ENCODE assay signal across 27 cellular contexts in the genomic region with DNA sequence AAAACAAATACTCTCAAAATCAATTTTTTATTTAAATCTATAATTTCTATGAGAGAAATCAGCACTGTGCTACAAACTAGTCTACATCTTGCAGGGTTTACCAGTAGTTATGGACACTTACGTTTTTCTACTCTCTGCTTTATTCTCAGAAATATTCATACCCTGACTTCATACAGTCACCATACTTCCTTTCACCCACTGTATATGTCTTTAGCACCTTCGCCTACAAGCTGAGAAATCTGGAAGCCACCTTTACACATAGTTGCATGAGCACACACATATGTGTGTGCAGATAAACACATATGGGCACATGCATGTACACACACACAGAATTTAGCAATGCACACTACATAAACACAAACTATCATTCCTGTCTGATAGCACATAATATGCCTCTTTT.
"Had no signal": no experiment of that assay in that cellular context is flagged by ENCODE, and none has a peak within 500 bp of the region (broad histone marks: within the 10 kb centered on the region; RNA-seq: fewer than 3 reads in every experiment).

No MANE protein-coding gene starts in this region.

- H3K9me3 Mint-ChIP-seq: activated CD4-positive, alpha-beta memory T cell treated with anti-CD3 and anti-CD28 coated beads for 36 hours; activated CD4-positive, alpha-beta T cell treated with anti-CD3 and anti-CD28 coated beads, Interleukin-2, amount 10 ng/mL, durations not matched to agents 24 days and 14 days; activated T-cell treated with anti-CD3 and anti-CD28 coated beads, Interleukin-2, amount 50 U/mL, for 4 hours; activated T-helper 17 cell treated with anti-CD3 and anti-CD28 coated beads, Interleukin-2, amount 50 U/mL, for 72 hours; central memory CD8-positive, alpha-beta T cell; dendritic cell treated with granulocyte-macrophage colony-stimulating factor and Interleukin-4, amounts not matched to agents 40 ng/mL and 50 ng/mL, for 4 days; endodermal cell had no signal

- DNase-seq: activated CD4-positive, alpha-beta memory T cell treated with anti-CD3 and anti-CD28 coated beads for 36 hours; activated CD4-positive, alpha-beta T cell treated with anti-CD3 and anti-CD28 coated beads for 36 hours; activated CD4-positive, alpha-beta T cell treated with anti-CD3 and anti-CD28 coated beads, Interleukin-2, amount 10 ng/mL, durations not matched to agents 24 days and 14 days; activated CD4-positive, CD25-positive, alpha-beta regulatory T cell; activated CD4-positive, CD25-positive, alpha-beta regulatory T cell treated with anti-CD3 and anti-CD28 coated beads, Interleukin-2, amount 50 U/mL, for 72 hours; activated CD8-positive, alpha-beta memory T cell treated with anti-CD3 and anti-CD28 coated beads, Interleukin-2, amount 50 U/mL, for 48 hours; activated effector memory CD4-positive, alpha-beta T cell treated with Interleukin-2 at 50 U/mL for 16 hours; activated gamma-delta T cell treated with Interleukin-2 at 50 U/mL for 16 hours; activated naive CD4-positive, alpha-beta T cell treated with anti-CD3 and anti-CD28 coated beads, Interleukin-2, amount 50 U/mL, for 16 hours; activated naive CD4-positive, alpha-beta T cell treated with Interleukin-2 at 50 U/mL for 16 hours; activated T-cell treated with anti-CD3 and anti-CD28 coated beads for 4 hours; activated T-cell treated with anti-CD3 and anti-CD28 coated beads, Interleukin-2, amount 50 U/mL, for 4 hours; amniotic stem cell; anterior cingulate cortex; brain microvascular endothelial cell; dorsolateral prefrontal cortex; effector memory CD4-positive, alpha-beta T cell; endodermal cell; foreskin fibroblast; head of caudate nucleus; T-helper 2 cell had no signal

- H3K27me3 ChIP-seq: brain microvascular endothelial cell, dorsolateral prefrontal cortex had no signal

- H3K36me3 ChIP-seq: brain microvascular endothelial cell had no signal

- H3K4me1 Mint-ChIP-seq: activated CD4-positive, alpha-beta T cell treated with anti-CD3 and anti-CD28 coated beads for 36 hours; activated T-helper 17 cell treated with anti-CD3 and anti-CD28 coated beads, Interleukin-2, amount 50 U/mL, for 72 hours had no signal

- H3K4me3 Mint-ChIP-seq: activated CD4-positive, alpha-beta memory T cell treated with anti-CD3 and anti-CD28 coated beads for 36 hours; activated CD4-positive, alpha-beta T cell treated with anti-CD3 and anti-CD28 coated beads for 36 hours; activated CD4-positive, alpha-beta T cell treated with anti-CD3 and anti-CD28 coated beads, Interleukin-2, amount 10 ng/mL, durations not matched to agents 24 days and 14 days; activated naive CD8-positive, alpha-beta T cell; activated T-cell treated with anti-CD3 and anti-CD28 coated beads, Interleukin-2, amount 50 U/mL, for 4 hours; activated T-helper 17 cell treated with anti-CD3 and anti-CD28 coated beads, Interleukin-2, amount 50 U/mL, for 72 hours; central memory CD8-positive, alpha-beta T cell; dendritic cell treated with granulocyte-macrophage colony-stimulating factor and Interleukin-4, amounts not matched to agents 40 ng/mL and 50 ng/mL, for 4 days; endodermal cell had no signal

- H3K4me3 ChIP-seq: coronary artery, dorsolateral prefrontal cortex had no signal

- H3K27ac ChIP-seq: brain microvascular endothelial cell, coronary artery, dorsolateral prefrontal cortex had no signal

- H3K36me3 Mint-ChIP-seq: activated CD4-positive, alpha-beta memory T cell treated with anti-CD3 and anti-CD28 coated beads for 36 hours; activated naive CD8-positive, alpha-beta T cell had no signal

- H3K27me3 Mint-ChIP-seq: activated CD4-positive, alpha-beta memory T cell treated with anti-CD3 and anti-CD28 coated beads for 36 hours; activated CD4-positive, alpha-beta T cell treated with anti-CD3 and anti-CD28 coated beads for 36 hours; activated CD4-positive, alpha-beta T cell treated with anti-CD3 and anti-CD28 coated beads, Interleukin-2, amount 10 ng/mL, durations not matched to agents 24 days and 14 days; activated naive CD8-positive, alpha-beta T cell; activated T-helper 17 cell treated with anti-CD3 and anti-CD28 coated beads, Interleukin-2, amount 50 U/mL, for 72 hours; central memory CD8-positive, alpha-beta T cell; dendritic cell treated with granulocyte-macrophage colony-stimulating factor and Interleukin-4, amounts not matched to agents 40 ng/mL and 50 ng/mL, for 4 days had no signal

- H3K27ac Mint-ChIP-seq: activated CD4-positive, alpha-beta memory T cell treated with anti-CD3 and anti-CD28 coated beads for 36 hours; activated CD4-positive, alpha-beta T cell treated with anti-CD3 and anti-CD28 coated beads for 36 hours; activated CD4-positive, alpha-beta T cell treated with anti-CD3 and anti-CD28 coated beads, Interleukin-2, amount 10 ng/mL, durations not matched to agents 24 days and 14 days; activated naive CD8-positive, alpha-beta T cell; activated T-helper 17 cell treated with anti-CD3 and anti-CD28 coated beads, Interleukin-2, amount 50 U/mL, for 72 hours; dendritic cell treated with granulocyte-macrophage colony-stimulating factor and Interleukin-4, amounts not matched to agents 40 ng/mL and 50 ng/mL, for 4 days; endodermal cell had no signal

- ATAC-seq: activated CD4-positive, alpha-beta T cell treated with anti-CD3 and anti-CD28 coated beads for 36 hours; activated T-cell treated with anti-CD3 and anti-CD28 coated beads, Interleukin-2, amount 50 U/mL, for 4 hours; activated T-helper 17 cell treated with anti-CD3 and anti-CD28 coated beads, Interleukin-2, amount 50 U/mL, for 72 hours; esophagus mucosa had no signal
